ENCODE assay signal across 29 cellular contexts in the genomic region with DNA sequence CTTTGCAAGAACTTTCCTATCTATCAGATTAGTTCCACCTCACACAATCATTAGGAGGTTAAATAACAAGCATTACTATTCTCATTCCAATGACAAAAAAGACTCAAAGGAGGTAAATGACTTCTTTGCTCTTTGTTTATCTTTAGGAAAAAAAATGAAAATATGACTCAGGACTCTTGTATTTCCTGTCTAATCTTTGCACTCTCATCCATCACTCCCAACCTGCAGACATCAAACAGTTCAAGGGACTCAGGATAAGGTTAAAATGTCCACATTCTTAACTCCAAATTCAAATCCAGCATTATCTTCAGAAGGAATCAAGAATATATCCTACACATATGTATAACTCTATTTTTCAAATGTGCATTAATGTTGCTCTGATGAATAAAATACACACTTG.
A peak's percentile ranks its signal among the peaks of the same experiment; 100 is the strongest.
DNase-seq lines count a peak whose midpoint lies in the region; ATAC-seq, FAIRE-seq and TF ChIP-seq lines count a peak whose summit lies in the region.
"Had no signal": no experiment of that assay in that cellular context is flagged by ENCODE, and none has a peak within 500 bp of the region (broad histone marks: within the 10 kb centered on the region; RNA-seq: fewer than 3 reads in every experiment).

No MANE protein-coding gene starts in this region.

- no peak for FAIRE-seq in urothelium cell line (lab: Jason Lieb, UNC)
- FAIRE-seq: frontal cortex, keratinocyte, RCC 7860 had no signal

- no peak overlapping the region for H3K27ac Mint-ChIP-seq in MCF 10A (ENCODE audit: low read depth, unreplicated experiment)
- H3K27ac Mint-ChIP-seq in glutamatergic neuron (ENCODE audit: unreplicated experiment), result peak overlapping the region; percentile 62
- H3K27ac Mint-ChIP-seq: activated CD4-positive, alpha-beta T cell treated with anti-CD3 and anti-CD28 coated beads, Interleukin-2, amount 10 ng/mL, durations not matched to agents 24 days and 14 days; activated CD8-positive, alpha-beta memory T cell treated with anti-CD3 and anti-CD28 coated beads, Interleukin-2, amount 10 ng/mL, durations not matched to agents 7 days and 5 days; activated naive CD4-positive, alpha-beta T cell treated with anti-CD3 and anti-CD28 coated beads, Interleukin-2, amount 50 U/mL, for 24 hours; B cell; GM23338 had no signal

- H3K4me1 Mint-ChIP-seq in MCF 10A (ENCODE audit: insufficient read depth, unreplicated experiment) (peaks cover 8% of the 10 kb centered on the region), glutamatergic neuron (ENCODE audit: low read depth, unreplicated experiment) (peaks cover 47% of the 10 kb centered on the region)
- H3K4me1 Mint-ChIP-seq: activated CD4-positive, alpha-beta T cell treated with anti-CD3 and anti-CD28 coated beads, Interleukin-2, amount 10 ng/mL, durations not matched to agents 24 days and 14 days; activated CD8-positive, alpha-beta memory T cell treated with anti-CD3 and anti-CD28 coated beads, Interleukin-2, amount 10 ng/mL, durations not matched to agents 7 days and 5 days; activated naive CD4-positive, alpha-beta T cell treated with anti-CD3 and anti-CD28 coated beads, Interleukin-2, amount 50 U/mL, for 24 hours; B cell had no signal

- H3K4me3 ChIP-seq in breast epithelium (no peak overlapping the region), brain microvascular endothelial cell (ENCODE audit: low read depth, low read length) (no peak overlapping the region), lower lobe of right lung (no peak overlapping the region)
- H3K4me3 ChIP-seq: GM23338, skin epidermis, thyroid gland had no signal

- TF ChIP-seq POLR2A in breast epithelium (IDR thresholded peaks at IDR 0.05), result no peak

- in situ Hi-C loops in brain microvascular endothelial cell (cut with HindIII; ENCODE audit: low pct_ligation_motif_present, low sequenced_read_pairs), result no loop called here

- H3K4me3 Mint-ChIP-seq in MCF 10A (ENCODE audit: unreplicated experiment) (no peak overlapping the region), glutamatergic neuron (ENCODE audit: unreplicated experiment) (no peak overlapping the region)
- H3K4me3 Mint-ChIP-seq: activated CD4-positive, alpha-beta T cell treated with anti-CD3 and anti-CD28 coated beads, Interleukin-2, amount 10 ng/mL, durations not matched to agents 24 days and 14 days; activated CD8-positive, alpha-beta memory T cell treated with anti-CD3 and anti-CD28 coated beads, Interleukin-2, amount 10 ng/mL, durations not matched to agents 7 days and 5 days; activated naive CD4-positive, alpha-beta T cell treated with anti-CD3 and anti-CD28 coated beads, Interleukin-2, amount 50 U/mL, for 24 hours; B cell; GM23338 had no signal

- DNase-seq in MCF 10A (ENCODE audit: unreplicated experiment), result peak; percentile 5
- no peak for DNase-seq in breast epithelium (ENCODE audit: low spot score in 2 of 2)
- DNase-seq in brain microvascular endothelial cell, result peak; percentile 4
- no peak for DNase-seq in glutamatergic neuron
- DNase-seq in urothelium cell line (ENCODE audit: low spot score), result peak; percentile 23
- DNase-seq in lower lobe of right lung, result no peak
- DNase-seq: 8988T; activated CD4-positive, alpha-beta T cell treated with anti-CD3 and anti-CD28 coated beads, Interleukin-2, amount 10 ng/mL, durations not matched to agents 24 days and 14 days; activated CD8-positive, alpha-beta memory T cell treated with anti-CD3 and anti-CD28 coated beads, Interleukin-2, amount 10 ng/mL, durations not matched to agents 7 days and 5 days; COR-L47; erythroblast; MM.1S; NCI-H1417 treated with DMSO at 0.1 percent for 48 hours; NCI-H2107; NCI-H524; stimulated activated CD4-positive, alpha-beta T cell treated with anti-CD3 and anti-CD28 coated beads, Interleukin-4, amount 100 ng/mL, for 1 hour; stimulated activated naive CD4-positive, alpha-beta T cell; T-helper 2 cell; thyroid gland had no signal

- H3K9me3 ChIP-seq in breast epithelium (no peaks in the 10 kb centered on the region), lower lobe of right lung (no peaks in the 10 kb centered on the region)
- H3K9me3 ChIP-seq: thyroid gland had no signal

- no peaks in the 10 kb centered on the region for H3K36me3 Mint-ChIP-seq in MCF 10A (ENCODE audit: insufficient read depth, unreplicated experiment)
- H3K36me3 Mint-ChIP-seq in glutamatergic neuron (ENCODE audit: unreplicated experiment), result no peaks in the 10 kb centered on the region
- H3K36me3 Mint-ChIP-seq: activated CD8-positive, alpha-beta memory T cell treated with anti-CD3 and anti-CD28 coated beads, Interleukin-2, amount 10 ng/mL, durations not matched to agents 7 days and 5 days; activated naive CD4-positive, alpha-beta T cell treated with anti-CD3 and anti-CD28 coated beads, Interleukin-2, amount 50 U/mL, for 24 hours had no signal

- H3K27me3 Mint-ChIP-seq in MCF 10A (ENCODE audit: insufficient read depth, unreplicated experiment) (no peaks in the 10 kb centered on the region), glutamatergic neuron (ENCODE audit: unreplicated experiment) (peaks cover 2% of the 10 kb centered on the region)
- H3K27me3 Mint-ChIP-seq: activated CD8-positive, alpha-beta memory T cell treated with anti-CD3 and anti-CD28 coated beads, Interleukin-2, amount 10 ng/mL, durations not matched to agents 7 days and 5 days; B cell had no signal

- H3K9me3 Mint-ChIP-seq in MCF 10A (ENCODE audit: unreplicated experiment) (no peaks in the 10 kb centered on the region), glutamatergic neuron (ENCODE audit: unreplicated experiment) (peaks cover 5% of the 10 kb centered on the region)
- H3K9me3 Mint-ChIP-seq: activated CD4-positive, alpha-beta T cell treated with anti-CD3 and anti-CD28 coated beads, Interleukin-2, amount 10 ng/mL, durations not matched to agents 24 days and 14 days; activated naive CD4-positive, alpha-beta T cell treated with anti-CD3 and anti-CD28 coated beads, Interleukin-2, amount 50 U/mL, for 24 hours; GM23338 had no signal

- CTCF ChIA-PET in MCF 10A (lab: Yijun Ruan, JAX), result interaction anchor here (0.7 to 0.8 kb wide), 2 partner anchors 29 to 40 kb away, joined by 3 to 5 read pairs; no protein-coding TSS in a partner anchor

- H3K27ac ChIP-seq in breast epithelium, result no peak overlapping the region
- no peak overlapping the region for H3K27ac ChIP-seq in brain microvascular endothelial cell
- H3K27ac ChIP-seq in lower lobe of right lung, result no peak overlapping the region
- H3K27ac ChIP-seq: skin epidermis, thyroid gland, VCaP had no signal

- intact Hi-C loops in MCF 10A (cut with micrococcal nuclease) (no loop called here), breast epithelium (cut with DNase I; ENCODE audit: low total_unique reads) (no loop called here), lower lobe of right lung (cut with DNase I) (no loop called here)

- H3K36me3 ChIP-seq in breast epithelium (no peaks in the 10 kb centered on the region), brain microvascular endothelial cell (replicated peaks) (no peaks in the 10 kb centered on the region), lower lobe of right lung (no peaks in the 10 kb centered on the region)
- H3K36me3 ChIP-seq: thyroid gland had no signal

- no peak for ATAC-seq in GM19467 (IDR thresholded peaks at IDR 0.05; ENCODE audit: unreplicated experiment)
- no peak for ATAC-seq in lower lobe of right lung
- ATAC-seq in GM21360 (IDR thresholded peaks at IDR 0.05; ENCODE audit: unreplicated experiment), result no peak
- ATAC-seq: activated CD8-positive, alpha-beta memory T cell treated with anti-CD3 and anti-CD28 coated beads, Interleukin-2, amount 10 ng/mL, durations not matched to agents 7 days and 5 days; GM23338 had no signal

- BruUV-seq in MCF 10A (replicated peaks; lab: Mats Ljungman, UMichigan), result no TSS peak

- TF ChIP-seq CTCF in MCF 10A (IDR thresholded peaks at IDR 0.05; ENCODE audit: unreplicated experiment) (no peak), breast epithelium (IDR thresholded peaks at IDR 0.05) (no peak), brain microvascular endothelial cell (IDR thresholded peaks at IDR 0.05; ENCODE audit: low read depth, low read length, missing control alignments) (no peak), glutamatergic neuron (IDR thresholded peaks at IDR 0.05; ENCODE audit: partially characterized antibody, unreplicated experiment) (no peak), lower lobe of right lung (IDR thresholded peaks at IDR 0.05) (no peak)

- H3K4me1 ChIP-seq in breast epithelium, result no peaks in the 10 kb centered on the region
- H3K4me1 ChIP-seq in lower lobe of right lung, result no peaks in the 10 kb centered on the region

- H3K27me3 ChIP-seq in breast epithelium (no peaks in the 10 kb centered on the region), brain microvascular endothelial cell (replicated peaks) (no peaks in the 10 kb centered on the region), lower lobe of right lung (ENCODE audit: low read depth) (no peaks in the 10 kb centered on the region)
- H3K27me3 ChIP-seq: thyroid gland had no signal

- POLR2A ChIA-PET in MCF 10A (lab: Yijun Ruan, JAX), result no interaction called here

Comparison
In these comparisons a context has a peak if more than half of its experiments do, and no peak if none do; other contexts are left out.
1. DNase-seq: peak in MCF 10A (single experiment), brain microvascular endothelial cell (single experiment) and urothelium cell line (single experiment); none in breast epithelium (0 of 2), glutamatergic neuron (single experiment) and lower lobe of right lung (single experiment).